8 cellular contexts compared by ENCODE assay signal in the genomic region with DNA sequence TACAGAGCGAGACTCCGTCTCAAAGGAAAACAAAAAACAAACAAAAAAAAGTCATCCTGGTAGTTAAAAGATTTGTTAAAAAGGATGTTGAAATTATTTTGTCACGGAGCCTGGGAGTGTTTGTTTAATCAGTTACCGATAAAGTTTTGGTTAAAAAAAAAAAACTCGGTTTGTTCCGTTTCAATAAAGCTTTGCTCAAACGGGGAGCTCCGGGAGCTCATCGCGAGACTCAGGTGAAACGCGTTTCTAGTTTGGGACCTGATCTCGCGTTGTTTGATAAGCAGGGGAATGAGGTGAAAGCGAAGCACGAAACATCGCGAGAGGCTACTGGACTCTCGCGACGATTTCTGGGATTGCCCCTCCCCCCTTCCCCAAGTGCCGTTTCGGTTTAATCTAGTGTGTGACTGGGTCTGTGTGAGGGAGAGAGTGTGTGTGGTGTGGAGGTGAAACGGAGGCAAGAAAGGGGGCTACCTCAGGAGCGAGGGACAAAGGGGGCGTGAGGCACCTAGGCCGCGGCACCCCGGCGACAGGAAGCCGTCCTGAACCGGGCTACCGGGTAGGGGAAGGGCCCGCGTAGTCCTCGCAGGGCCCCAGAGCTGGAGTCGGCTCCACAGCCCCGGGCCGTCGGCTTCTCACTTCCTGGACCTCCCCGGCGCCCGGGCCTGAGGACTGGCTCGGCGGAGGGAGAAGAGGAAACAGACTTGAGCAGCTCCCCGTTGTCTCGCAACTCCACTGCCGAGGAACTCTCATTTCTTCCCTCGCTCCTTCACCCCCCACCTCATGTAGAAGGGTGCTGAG. TPM values are rescaled to one million over a fixed set of nuclear protein-coding genes. Genes with fewer than 3 reads are reported as not detected.
DNase-seq lines count a peak whose midpoint lies in the region; ATAC-seq, FAIRE-seq and TF ChIP-seq lines count a peak whose summit lies in the region.

A gene (plus strand): TSS at position 374 of the 798 bp plus-strand sequence. CDS start 586 bp downstream, outside the sequence.

- H3K4me1 ChIP-seq in right atrium auricular region: peaks cover 0 to 42% of the 10 kb centered on the region in 2 donors
- peaks cover 18% of the 10 kb centered on the region for H3K4me1 ChIP-seq in psoas muscle

- intact Hi-C loops in T-helper 2 cell treated with Interferon-gamma antibody and Interleukin-4, amounts not matched to agents 100 ng/mL and 5 ng/mL, for 36 hours (cut with micrococcal nuclease): loop anchor here (1.0 to 5.0 kb wide), 3 partner anchors 10 to 309 kb away; a partner anchor contains a TSS
- intact Hi-C loops in psoas muscle (cut with DNase I): loop anchor here in 1 of 2 donors (1.0 to 5.0 kb wide), 2 partner anchors 10 to 59 kb away; a partner anchor contains a TSS

- peak; percentile 69 for ATAC-seq in HG02938 (IDR thresholded peaks at IDR 0.05; ENCODE audit: unreplicated experiment)
- peak; percentile 93 to 96 (median 94) for ATAC-seq in psoas muscle

- 1 to 2% (median 1%) methylated on average over 43 to 49 of the region's 49 CpGs for WGBS in psoas muscle, 3 donors

- H3K36me3 ChIP-seq in right atrium auricular region: no peaks in the 10 kb centered on the region
- H3K36me3 ChIP-seq in psoas muscle (ENCODE audit: insufficient read depth in 1 of 2, low read depth in 1 of 2): peaks cover 0 to 4% of the 10 kb centered on the region in 2 donors

- DNase-seq in NCI-H187 treated with DMSO at 0.1 percent for 48 hours (lab: John Stamatoyannopoulos, UW): peak; percentile 89
- peak; percentile 59 to 98 (median 90) for DNase-seq in anterior cingulate cortex (lab: John Stamatoyannopoulos, UW)
- peak; percentile 98 for DNase-seq in right atrium auricular region (ENCODE audit: low spot score)
- peak; percentile 91 to 96 for DNase-seq in psoas muscle
- peak; percentile 99 for DNase-seq in urothelium cell line (ENCODE audit: low spot score)

- no peaks in the 10 kb centered on the region for H3K27me3 ChIP-seq in right atrium auricular region
- H3K27me3 ChIP-seq in psoas muscle (ENCODE audit: insufficient read depth in 3 of 3, low read length in 2 of 3): no peaks in the 10 kb centered on the region

- H3K9me3 ChIP-seq in right atrium auricular region (no peaks in the 10 kb centered on the region), psoas muscle (no peaks in the 10 kb centered on the region)

- no peak for TF ChIP-seq CTCF in right atrium auricular region (IDR thresholded peaks at IDR 0.05)
- no peak for TF ChIP-seq CTCF in psoas muscle (IDR thresholded peaks at IDR 0.05)

- peak within 1 kb of the TSS; percentile 98 to 99 for H3K27ac ChIP-seq in right atrium auricular region
- peak within 1 kb of the TSS; percentile 98 for H3K27ac ChIP-seq in psoas muscle

- H3K4me3 ChIP-seq in right atrium auricular region: peak within 1 kb of the TSS; percentile 84 to 94
- peak within 1 kb of the TSS; percentile 98 for H3K4me3 ChIP-seq in psoas muscle

- peak; percentile 93 for TF ChIP-seq POLR2A in GM15510 (IDR thresholded peaks at IDR 0.05; ENCODE audit: borderline replicate concordance, extremely low read depth, insufficient read length)

- peak; percentile 82 for FAIRE-seq in urothelium cell line (lab: Jason Lieb, UNC)

RNA-seq across cellular contexts. Expression of the gene that starts here (rescaled TPM):
- total RNA-seq in T-helper 2 cell treated with Interferon-gamma antibody and Interleukin-4, amounts not matched to agents 100 ng/mL and 5 ng/mL, for 36 hours: 89.9 and 92.3 TPM in 2 replicates
- total RNA-seq in right atrium auricular region: 10 to 100 TPM; 15.9 to 18.9 TPM
- total RNA-seq in psoas muscle: 10 to 100 TPM; 17.8 to 25.3 (median 21.7) TPM
- 10 to 100 TPM in 1 of 3 donors, 1 to 10 TPM in 2; 3.5 to 13.8 (median 6.1) TPM for polyA plus RNA-seq in psoas muscle

Comparison
In these comparisons a context has a peak if more than half of its experiments do, and no peak if none do; other contexts are left out.
1. Peak in every context shown above with its lines: DNase-seq, ATAC-seq, H3K4me3 ChIP-seq and H3K27ac ChIP-seq.